ENCODE assay signal across 9 cellular contexts in the genomic region with DNA sequence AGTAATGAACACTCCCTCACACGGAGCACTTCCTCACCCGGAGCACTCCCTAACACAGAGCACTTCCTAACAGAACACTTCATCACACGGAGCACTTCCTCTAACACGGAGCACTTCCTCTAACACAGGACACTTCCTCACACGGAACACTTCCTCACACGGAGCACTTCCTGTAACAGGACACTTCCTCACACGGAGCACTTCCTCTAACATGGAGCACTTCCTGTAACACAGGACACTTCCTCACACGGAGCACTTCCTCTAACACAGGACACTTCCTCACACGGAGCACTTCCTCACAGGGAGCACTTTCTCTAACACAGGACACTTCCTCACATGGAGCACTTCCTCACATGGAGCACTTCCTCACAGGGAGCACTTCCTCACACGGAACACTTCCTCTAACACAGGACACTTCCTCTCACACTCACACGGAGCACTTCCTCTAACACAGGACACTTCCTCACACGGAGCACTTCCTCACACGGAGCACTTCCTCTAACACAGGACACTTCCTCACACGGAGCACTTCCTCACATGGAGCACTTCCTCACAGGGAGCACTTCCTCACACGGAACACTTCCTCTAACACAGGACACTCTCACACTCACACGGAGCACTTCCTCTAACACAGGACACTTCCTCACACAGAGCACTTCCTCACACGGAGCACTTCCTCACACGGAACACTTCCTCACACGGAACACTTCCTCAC. TPM values are rescaled to one million over a fixed set of nuclear protein-coding genes. Genes with fewer than 3 reads are reported as not detected.
"Had no signal": no experiment of that assay in that cellular context is flagged by ENCODE, and none has a peak within 500 bp of the region (broad histone marks: within the 10 kb centered on the region; RNA-seq: fewer than 3 reads in every experiment).

No MANE protein-coding gene starts in this region.

RNA-seq across cellular contexts. Expression of a gene that starts 29.6 kb away (rescaled TPM):
- total RNA-seq: activated CD4-positive, alpha-beta memory T cell treated with anti-CD3 and anti-CD28 coated beads, Interleukin-2, amount 10 ng/mL, durations not matched to agents 7 days and 5 days; activated CD8-positive, alpha-beta memory T cell treated with anti-CD3 and anti-CD28 coated beads, Interleukin-2, amount 10 ng/mL, durations not matched to agents 7 days and 5 days; cerebellum; LHCN-M2; PC-3; SJSA1; T-cell; T-helper 17 cell had no signal
- polyA plus RNA-seq: SK-N-SH had no signal
